In the genomic region with DNA sequence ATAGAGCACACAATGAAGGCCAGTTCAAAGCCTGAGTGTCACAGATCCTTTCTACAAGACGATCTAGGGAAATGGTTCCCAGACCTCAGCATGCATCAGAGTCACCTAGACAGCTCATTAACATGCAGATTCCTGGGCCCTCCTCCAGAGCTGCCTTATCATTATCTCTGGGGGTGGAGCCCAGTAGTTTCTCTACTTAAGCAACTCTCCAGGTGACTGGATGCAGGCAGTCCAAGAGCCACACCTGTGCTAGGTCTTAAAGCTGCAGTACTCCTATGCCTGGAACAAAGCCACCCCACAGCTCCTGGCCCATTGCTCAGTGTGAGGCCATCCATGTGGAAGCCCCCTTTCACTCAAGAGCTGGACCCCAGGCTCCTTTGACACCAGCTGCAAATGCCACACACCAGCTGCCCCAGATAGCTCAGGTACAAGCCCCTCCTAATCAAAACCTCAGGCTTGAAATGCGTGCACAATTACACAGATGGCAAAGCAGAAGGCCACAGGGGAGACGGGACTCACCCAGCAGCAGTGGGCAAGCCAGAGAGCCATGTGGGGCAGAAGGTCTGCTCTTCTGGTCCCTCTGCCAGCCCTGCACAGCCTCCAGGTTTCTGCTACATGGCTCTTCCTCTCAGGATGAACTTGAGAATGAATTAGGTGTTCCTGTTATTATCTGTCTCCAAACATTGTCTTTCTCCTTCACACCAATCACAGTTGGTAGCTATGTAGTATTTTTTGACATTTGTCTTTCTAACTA, we compare ENCODE assay signal across 1 cellular context.
TF ChIP-seq lines count a peak whose summit lies in the region.

No MANE protein-coding gene starts in this region.

TF ChIP-seq in GM23338, 12 proteins besides CTCF, POLR2A, EP300 and RAD21 (continued from another document):
- TF ChIP-seq, protein P1, sequence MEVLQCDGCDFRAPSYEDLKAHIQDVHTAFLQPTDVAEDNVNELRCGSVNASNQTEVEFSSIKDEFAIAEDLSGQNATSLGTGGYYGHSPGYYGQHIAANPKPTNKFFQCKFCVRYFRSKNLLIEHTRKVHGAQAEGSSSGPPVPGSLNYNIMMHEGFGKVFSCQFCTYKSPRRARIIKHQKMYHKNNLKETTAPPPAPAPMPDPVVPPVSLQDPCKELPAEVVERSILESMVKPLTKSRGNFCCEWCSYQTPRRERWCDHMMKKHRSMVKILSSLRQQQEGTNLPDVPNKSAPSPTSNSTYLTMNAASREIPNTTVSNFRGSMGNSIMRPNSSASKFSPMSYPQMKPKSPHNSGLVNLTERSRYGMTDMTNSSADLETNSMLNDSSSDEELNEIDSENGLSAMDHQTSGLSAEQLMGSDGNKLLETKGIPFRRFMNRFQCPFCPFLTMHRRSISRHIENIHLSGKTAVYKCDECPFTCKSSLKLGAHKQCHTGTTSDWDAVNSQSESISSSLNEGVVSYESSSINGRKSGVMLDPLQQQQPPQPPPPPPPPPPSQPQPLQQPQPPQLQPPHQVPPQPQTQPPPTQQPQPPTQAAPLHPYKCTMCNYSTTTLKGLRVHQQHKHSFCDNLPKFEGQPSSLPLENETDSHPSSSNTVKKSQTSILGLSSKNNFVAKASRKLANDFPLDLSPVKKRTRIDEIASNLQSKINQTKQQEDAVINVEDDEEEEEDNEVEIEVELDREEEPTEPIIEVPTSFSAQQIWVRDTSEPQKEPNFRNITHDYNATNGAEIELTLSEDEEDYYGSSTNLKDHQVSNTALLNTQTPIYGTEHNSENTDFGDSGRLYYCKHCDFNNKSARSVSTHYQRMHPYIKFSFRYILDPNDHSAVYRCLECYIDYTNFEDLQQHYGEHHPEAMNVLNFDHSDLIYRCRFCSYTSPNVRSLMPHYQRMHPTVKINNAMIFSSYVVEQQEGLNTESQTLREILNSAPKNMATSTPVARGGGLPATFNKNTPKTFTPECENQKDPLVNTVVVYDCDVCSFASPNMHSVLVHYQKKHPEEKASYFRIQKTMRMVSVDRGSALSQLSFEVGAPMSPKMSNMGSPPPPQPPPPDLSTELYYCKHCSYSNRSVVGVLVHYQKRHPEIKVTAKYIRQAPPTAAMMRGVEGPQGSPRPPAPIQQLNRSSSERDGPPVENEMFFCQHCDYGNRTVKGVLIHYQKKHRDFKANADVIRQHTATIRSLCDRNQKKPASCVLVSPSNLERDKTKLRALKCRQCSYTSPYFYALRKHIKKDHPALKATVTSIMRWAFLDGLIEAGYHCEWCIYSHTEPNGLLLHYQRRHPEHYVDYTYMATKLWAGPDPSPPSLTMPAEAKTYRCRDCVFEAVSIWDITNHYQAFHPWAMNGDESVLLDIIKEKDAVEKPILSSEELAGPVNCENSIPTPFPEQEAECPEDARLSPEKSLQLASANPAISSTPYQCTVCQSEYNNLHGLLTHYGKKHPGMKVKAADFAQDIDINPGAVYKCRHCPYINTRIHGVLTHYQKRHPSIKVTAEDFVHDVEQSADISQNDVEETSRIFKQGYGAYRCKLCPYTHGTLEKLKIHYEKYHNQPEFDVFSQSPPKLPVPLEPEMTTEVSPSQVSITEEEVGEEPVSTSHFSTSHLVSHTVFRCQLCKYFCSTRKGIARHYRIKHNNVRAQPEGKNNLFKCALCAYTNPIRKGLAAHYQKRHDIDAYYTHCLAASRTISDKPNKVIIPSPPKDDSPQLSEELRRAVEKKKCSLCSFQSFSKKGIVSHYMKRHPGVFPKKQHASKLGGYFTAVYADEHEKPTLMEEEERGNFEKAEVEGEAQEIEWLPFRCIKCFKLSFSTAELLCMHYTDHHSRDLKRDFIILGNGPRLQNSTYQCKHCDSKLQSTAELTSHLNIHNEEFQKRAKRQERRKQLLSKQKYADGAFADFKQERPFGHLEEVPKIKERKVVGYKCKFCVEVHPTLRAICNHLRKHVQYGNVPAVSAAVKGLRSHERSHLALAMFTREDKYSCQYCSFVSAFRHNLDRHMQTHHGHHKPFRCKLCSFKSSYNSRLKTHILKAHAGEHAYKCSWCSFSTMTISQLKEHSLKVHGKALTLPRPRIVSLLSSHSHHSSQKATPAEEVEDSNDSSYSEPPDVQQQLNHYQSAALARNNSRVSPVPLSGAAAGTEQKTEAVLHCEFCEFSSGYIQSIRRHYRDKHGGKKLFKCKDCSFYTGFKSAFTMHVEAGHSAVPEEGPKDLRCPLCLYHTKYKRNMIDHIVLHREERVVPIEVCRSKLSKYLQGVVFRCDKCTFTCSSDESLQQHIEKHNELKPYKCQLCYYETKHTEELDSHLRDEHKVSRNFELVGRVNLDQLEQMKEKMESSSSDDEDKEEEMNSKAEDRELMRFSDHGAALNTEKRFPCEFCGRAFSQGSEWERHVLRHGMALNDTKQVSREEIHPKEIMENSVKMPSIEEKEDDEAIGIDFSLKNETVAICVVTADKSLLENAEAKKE (CRISPR knock-in tag; IDR thresholded peaks at IDR 0.05): no peak
- TF ChIP-seq EZH2phosphoT487 (IDR thresholded peaks at IDR 0.05; ENCODE audit: unreplicated experiment): no peak
- no peak for TF ChIP-seq ZNF331 (CRISPR knock-in tag; IDR thresholded peaks at IDR 0.05; ENCODE audit: low read depth)
- TF ChIP-seq NANOG (IDR thresholded peaks at IDR 0.05; ENCODE audit: borderline replicate concordance): no peak
- TF ChIP-seq JUNB (IDR thresholded peaks at IDR 0.05; ENCODE audit: unreplicated experiment): no peak
- TF ChIP-seq ZNF114 (CRISPR knock-in tag; IDR thresholded peaks at IDR 0.05): no peak
- TF ChIP-seq, protein P2, sequence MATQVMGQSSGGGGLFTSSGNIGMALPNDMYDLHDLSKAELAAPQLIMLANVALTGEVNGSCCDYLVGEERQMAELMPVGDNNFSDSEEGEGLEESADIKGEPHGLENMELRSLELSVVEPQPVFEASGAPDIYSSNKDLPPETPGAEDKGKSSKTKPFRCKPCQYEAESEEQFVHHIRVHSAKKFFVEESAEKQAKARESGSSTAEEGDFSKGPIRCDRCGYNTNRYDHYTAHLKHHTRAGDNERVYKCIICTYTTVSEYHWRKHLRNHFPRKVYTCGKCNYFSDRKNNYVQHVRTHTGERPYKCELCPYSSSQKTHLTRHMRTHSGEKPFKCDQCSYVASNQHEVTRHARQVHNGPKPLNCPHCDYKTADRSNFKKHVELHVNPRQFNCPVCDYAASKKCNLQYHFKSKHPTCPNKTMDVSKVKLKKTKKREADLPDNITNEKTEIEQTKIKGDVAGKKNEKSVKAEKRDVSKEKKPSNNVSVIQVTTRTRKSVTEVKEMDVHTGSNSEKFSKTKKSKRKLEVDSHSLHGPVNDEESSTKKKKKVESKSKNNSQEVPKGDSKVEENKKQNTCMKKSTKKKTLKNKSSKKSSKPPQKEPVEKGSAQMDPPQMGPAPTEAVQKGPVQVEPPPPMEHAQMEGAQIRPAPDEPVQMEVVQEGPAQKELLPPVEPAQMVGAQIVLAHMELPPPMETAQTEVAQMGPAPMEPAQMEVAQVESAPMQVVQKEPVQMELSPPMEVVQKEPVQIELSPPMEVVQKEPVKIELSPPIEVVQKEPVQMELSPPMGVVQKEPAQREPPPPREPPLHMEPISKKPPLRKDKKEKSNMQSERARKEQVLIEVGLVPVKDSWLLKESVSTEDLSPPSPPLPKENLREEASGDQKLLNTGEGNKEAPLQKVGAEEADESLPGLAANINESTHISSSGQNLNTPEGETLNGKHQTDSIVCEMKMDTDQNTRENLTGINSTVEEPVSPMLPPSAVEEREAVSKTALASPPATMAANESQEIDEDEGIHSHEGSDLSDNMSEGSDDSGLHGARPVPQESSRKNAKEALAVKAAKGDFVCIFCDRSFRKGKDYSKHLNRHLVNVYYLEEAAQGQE (IDR thresholded peaks at IDR 0.05; ENCODE audit: unreplicated experiment): no peak
- no peak for TF ChIP-seq CREB1 (CRISPR knock-in tag; IDR thresholded peaks at IDR 0.05; ENCODE audit: low read depth)
- no peak for TF ChIP-seq EZH2 (IDR thresholded peaks at IDR 0.05; ENCODE audit: low read depth, unreplicated experiment)
- no peak for TF ChIP-seq STAT1 (IDR thresholded peaks at IDR 0.05; ENCODE audit: unreplicated experiment)
- TF ChIP-seq POLR2AphosphoS5 (IDR thresholded peaks at IDR 0.05; ENCODE audit: low read depth): no peak
